ENCODE assay signal across 8 cellular contexts in genomic region chr16:5097470-5098220, GRCh38. TPM values are rescaled to one million over a fixed set of nuclear protein-coding genes. Genes with fewer than 3 reads are reported as not detected.
DNase-seq lines count a peak whose midpoint lies in the region; ATAC-seq and TF ChIP-seq lines count a peak whose summit lies in the region.
"Not testable (repeated sequence)": the region's sequence is repeated elsewhere in the genome, so short reads cannot be mapped to it uniquely, and the experiment has no call there.

Gene EEF2KMT (minus strand): TSS chr16:5097795. CDS start chr16:5097739, 56 bp downstream.

- H3K4me2 ChIP-seq in OCI-LY7 (ENCODE audit: low read length) = peak within 1 kb of the TSS; percentile 96

- not testable (repeated sequence) for H3K36me3 ChIP-seq in OCI-LY7 (ENCODE audit: insufficient read depth, low read length); mucosa of descending colon (ENCODE audit: low read depth)

- H3K27ac ChIP-seq in OCI-LY7 (ENCODE audit: low read depth, low read length, poor library complexity, severe bottlenecking) = not testable (repeated sequence)
- H3K27ac ChIP-seq in epithelial cell of prostate = peak within 1 kb of the TSS; percentile 28

- H3K4me3 ChIP-seq in OCI-LY7 (ENCODE audit: low read depth, low read length, poor library complexity, severe bottlenecking) (peak within 1 kb of the TSS; percentile 92), mucosa of descending colon (peak within 1 kb of the TSS; percentile 56)

- ATAC-seq in GM21529 (IDR thresholded peaks at IDR 0.05; ENCODE audit: unreplicated experiment) (peak; percentile 96), mucosa of descending colon (peak; percentile 100)

- H3K9me3 Mint-ChIP-seq in Calu3 (ENCODE audit: low read depth, unreplicated experiment); IgD-negative memory B cell: not testable (repeated sequence)

- H3K27ac Mint-ChIP-seq in Calu3 (ENCODE audit: unreplicated experiment) (peak within 1 kb of the TSS; percentile 86), IgD-negative memory B cell (peak within 1 kb of the TSS; percentile 84 to 98 (median 92))

- peak; percentile 99 for DNase-seq in Calu3
- peak; percentile 95 for DNase-seq in OCI-LY7 (ENCODE audit: low spot score)
- peak; percentile 84 for DNase-seq in activated T-cell treated with anti-CD3 and anti-CD28 coated beads for 1 hour (ENCODE audit: low read depth)
- peak; percentile 94 for DNase-seq in epithelial cell of prostate (ENCODE audit: low read depth, low spot score)
- DNase-seq in mucosa of descending colon = peak; percentile 100
- peak; percentile 89 to 96 for DNase-seq in stimulated activated CD8-positive, alpha-beta memory T cell treated with anti-CD3 and anti-CD28 coated beads, Interleukin-2, amount 100 ng/mL, for 48 hours (ENCODE audit: low read depth in 2 of 2)

- CTCF ChIA-PET in Calu3 (lab: Charles Lee) = interaction anchor here (0.6 to 1.4 kb wide), 8 partner anchors 13 to 1546 kb away, joined by 3 to 5 read pairs (median 3); partner anchors contain the start of genes ANKS3, DNAAF8 and MGRN1
- CTCF ChIA-PET in OCI-LY7 (lab: Charles Lee; ENCODE audit: unreplicated experiment) = interaction anchor here (0.6 kb wide), 1 partner anchor 360 kb away, joined by 3 read pairs; no protein-coding TSS in a partner anchor

- peaks cover 33% of the 10 kb centered on the region for H3K36me3 Mint-ChIP-seq in Calu3 (ENCODE audit: insufficient read depth, unreplicated experiment)
- not testable (repeated sequence) for H3K36me3 Mint-ChIP-seq in IgD-negative memory B cell

- not testable (repeated sequence) for H3K4me1 ChIP-seq in OCI-LY7 (ENCODE audit: insufficient read depth, low read length, poor library complexity, severe bottlenecking); mucosa of descending colon (ENCODE audit: low read depth)

- H3K9me3 ChIP-seq in OCI-LY7 (ENCODE audit: low read length); mucosa of descending colon: not testable (repeated sequence)

- H2AFZ ChIP-seq in OCI-LY7 (ENCODE audit: low read length) = peak within 1 kb of the TSS; percentile 91

- not testable (repeated sequence) for H4K20me1 ChIP-seq in OCI-LY7 (ENCODE audit: insufficient read depth, low read length)

- POLR2A ChIA-PET in OCI-LY7 (lab: Charles Lee) = interaction anchor here (0.8 kb wide), 1 partner anchor 25 kb away, joined by 7 read pairs; the partner anchor contains the start of gene ALG1

- not testable (repeated sequence) for TF ChIP-seq CTCF in Calu3 (IDR thresholded peaks at IDR 0.05; ENCODE audit: unreplicated experiment); OCI-LY7 (conservative IDR thresholded peaks at IDR 0.05; ENCODE audit: low read length); mucosa of descending colon (IDR thresholded peaks at IDR 0.05)

- not testable (repeated sequence) for H3K9me2 ChIP-seq in OCI-LY7 (ENCODE audit: insufficient read depth, low read length)

- intact Hi-C loops in Calu3 (cut with micrococcal nuclease; ENCODE audit: unreplicated experiment) = loop anchor here (10.0 kb wide), 1 partner anchor 143 kb away; the partner anchor contains the start of gene SEC14L5
- intact Hi-C loops in OCI-LY7 (cut with micrococcal nuclease; ENCODE audit: unreplicated experiment) = loop anchor here (2.0 kb wide), 1 partner anchor 27 kb away; the partner anchor contains the start of gene ALG1
- intact Hi-C loops in mucosa of descending colon (cut with DNase I, micrococcal nuclease) = not testable (repeated sequence)

- peaks cover 12% of the 10 kb centered on the region for H3K4me1 Mint-ChIP-seq in Calu3 (ENCODE audit: low read depth, unreplicated experiment)
- not testable (repeated sequence) for H3K4me1 Mint-ChIP-seq in IgD-negative memory B cell

- peaks cover 24% of the 10 kb centered on the region for H3K27me3 Mint-ChIP-seq in Calu3 (ENCODE audit: unreplicated experiment)
- H3K27me3 Mint-ChIP-seq in IgD-negative memory B cell = not testable (repeated sequence)

- H3K4me3 Mint-ChIP-seq in Calu3 (ENCODE audit: low read depth, unreplicated experiment) (peak within 1 kb of the TSS; percentile 83), IgD-negative memory B cell (peak within 1 kb of the TSS; percentile 87 to 99 (median 96))

- BruUV-seq in Calu3 (replicated peaks; lab: Mats Ljungman, UMichigan); OCI-LY7 (replicated peaks; lab: Mats Ljungman, UMichigan): not testable (repeated sequence)

- not testable (repeated sequence) for H3K79me2 ChIP-seq in OCI-LY7 (ENCODE audit: insufficient read depth, low read depth, low read length)

RNA-seq across cellular contexts. Expression of gene EEF2KMT, which starts in this region (rescaled TPM):
- total RNA-seq in Calu3 (2022) (25.6 and 26.1 TPM in 2 replicates), OCI-LY7 (2022) (13.0 and 18.5 TPM in 2 replicates), mucosa of descending colon (1 to 10 TPM; 5.7 to 7.5 (median 7.0) TPM)
- polyA plus RNA-seq in IgD-negative memory B cell = 18.2 TPM
- 9.2 and 11.5 TPM in 2 replicates for total RNA-seq in OCI-LY7 (2014; rRNA removed; shearing (Covaris generic))
